In genomic region chr12:11812558-11813421, GRCh38 we compare ENCODE assay signal across 8 cellular contexts.
A peak's percentile ranks its signal among the peaks of the same experiment; 100 is the strongest.
DNase-seq lines count a peak whose midpoint lies in the region; ATAC-seq lines count a peak whose summit lies in the region.

No MANE protein-coding gene starts in this region.

- ATAC-seq in CD4-positive, CD25-positive, alpha-beta regulatory T cell (ENCODE audit: low read depth in 2 of 2) = peak in 1 of 2 donors; percentile 40
- ATAC-seq in GM19043 (IDR thresholded peaks at IDR 0.05; ENCODE audit: low read depth, unreplicated experiment) (peak; percentile 77), HG03442 (IDR thresholded peaks at IDR 0.05; ENCODE audit: unreplicated experiment) (peak; percentile 65)
- peak; percentile 28 to 43 for ATAC-seq in natural killer cell treated with Interleukin-12 subunit alpha and Interleukin-12 subunit beta and Interleukin-15 and Interleukin-18, amount 100 ng/mL, for 72 hours

- H3K27me3 ChIP-seq in CD4-positive, CD25-positive, alpha-beta regulatory T cell (ENCODE audit: control insufficient read depth, insufficient read depth, low read length) = no peaks in the 10 kb centered on the region
- H3K27me3 ChIP-seq in esophagus (ENCODE audit: control insufficient read depth in 1 of 2, insufficient read depth in 2 of 2, low read length in 2 of 2) = no peaks in the 10 kb centered on the region

- no peak for DNase-seq in CD4-positive, CD25-positive, alpha-beta regulatory T cell
- DNase-seq in SK-MEL-5 (ENCODE audit: low read depth, low spot score) (peak; percentile 90), A172 (ENCODE audit: low spot score) (no peak), H4 (ENCODE audit: low spot score) (no peak)
- no peak for DNase-seq in natural killer cell treated with Interleukin-12 subunit alpha and Interleukin-12 subunit beta and Interleukin-15 and Interleukin-18, amount 100 ng/mL, for 72 hours (ENCODE audit: low spot score)

- H3K27ac ChIP-seq in CD4-positive, CD25-positive, alpha-beta regulatory T cell (ENCODE audit: insufficient read depth, low read length, poor library complexity, severe bottlenecking) = no peak overlapping the region
- peak overlapping the region; percentile 61 to 62 for H3K27ac ChIP-seq in esophagus (ENCODE audit: low read depth in 2 of 2, low read length in 1 of 2)

- H3K4me3 ChIP-seq in CD4-positive, CD25-positive, alpha-beta regulatory T cell (ENCODE audit: low read depth, low read length) = no peak overlapping the region
- H3K4me3 ChIP-seq in esophagus (ENCODE audit: low read depth in 1 of 2, low read length in 2 of 2) = no peak overlapping the region

- no peak overlapping the region for H3K4me3 Mint-ChIP-seq in CD4-positive, CD25-positive, alpha-beta regulatory T cell
- peak overlapping the region; percentile 19 for H3K4me3 Mint-ChIP-seq in natural killer cell treated with Interleukin-12 subunit alpha and Interleukin-12 subunit beta and Interleukin-15 and Interleukin-18, amount 100 ng/mL, for 72 hours

- no peaks in the 10 kb centered on the region for H3K9me3 Mint-ChIP-seq in CD4-positive, CD25-positive, alpha-beta regulatory T cell
- no peaks in the 10 kb centered on the region for H3K9me3 Mint-ChIP-seq in natural killer cell treated with Interleukin-12 subunit alpha and Interleukin-12 subunit beta and Interleukin-15 and Interleukin-18, amount 100 ng/mL, for 72 hours

- H3K36me3 ChIP-seq in CD4-positive, CD25-positive, alpha-beta regulatory T cell (ENCODE audit: control insufficient read depth, insufficient read depth, low read length) = no peaks in the 10 kb centered on the region
- no peaks in the 10 kb centered on the region for H3K36me3 ChIP-seq in esophagus (ENCODE audit: control insufficient read depth in 2 of 2, insufficient read depth in 2 of 2, low read length in 1 of 2)

- peaks cover 6% of the 10 kb centered on the region for H3K36me3 Mint-ChIP-seq in CD4-positive, CD25-positive, alpha-beta regulatory T cell
- H3K36me3 Mint-ChIP-seq in natural killer cell treated with Interleukin-12 subunit alpha and Interleukin-12 subunit beta and Interleukin-15 and Interleukin-18, amount 100 ng/mL, for 72 hours = no peaks in the 10 kb centered on the region

- H3K4me1 ChIP-seq in CD4-positive, CD25-positive, alpha-beta regulatory T cell (ENCODE audit: control insufficient read depth, insufficient read depth, low read length, poor library complexity, severe bottlenecking) = peaks cover 5% of the 10 kb centered on the region
- peaks cover 3% of the 10 kb centered on the region in 2 donors for H3K4me1 ChIP-seq in esophagus (ENCODE audit: control insufficient read depth in 2 of 2, insufficient read depth in 2 of 2, low read length in 1 of 2)

- 15 to 18% methylated on average over 17 of the region's 17 CpGs for WGBS in esophagus, 2 donors

- H3K27me3 Mint-ChIP-seq in CD4-positive, CD25-positive, alpha-beta regulatory T cell = no peaks in the 10 kb centered on the region
- no peaks in the 10 kb centered on the region for H3K27me3 Mint-ChIP-seq in natural killer cell treated with Interleukin-12 subunit alpha and Interleukin-12 subunit beta and Interleukin-15 and Interleukin-18, amount 100 ng/mL, for 72 hours

- in situ Hi-C loops in SK-MEL-5 (cut with HindIII; ENCODE audit: low pct_unique_long_range_greater_than_20kb, low sequenced_read_pairs) = no loop called here

- H3K9me3 ChIP-seq in CD4-positive, CD25-positive, alpha-beta regulatory T cell (ENCODE audit: control insufficient read depth in 2 of 2, low read length in 2 of 2) = no peaks in the 10 kb centered on the region
- H3K9me3 ChIP-seq in esophagus (ENCODE audit: control insufficient read depth in 2 of 2, insufficient read depth in 1 of 2, low read depth in 1 of 2, low read length in 1 of 2) = no peaks in the 10 kb centered on the region

- H3K27ac Mint-ChIP-seq in CD4-positive, CD25-positive, alpha-beta regulatory T cell = peak overlapping the region in 2 of 3 donors; percentile 42 to 59
- peak overlapping the region in 1 of 2 donors; percentile 8 for H3K27ac Mint-ChIP-seq in natural killer cell treated with Interleukin-12 subunit alpha and Interleukin-12 subunit beta and Interleukin-15 and Interleukin-18, amount 100 ng/mL, for 72 hours

- peaks cover 16 to 34% (median 22%) of the 10 kb centered on the region in 4 donors for H3K4me1 Mint-ChIP-seq in CD4-positive, CD25-positive, alpha-beta regulatory T cell
- peaks cover 27 to 28% of the 10 kb centered on the region in 2 donors for H3K4me1 Mint-ChIP-seq in natural killer cell treated with Interleukin-12 subunit alpha and Interleukin-12 subunit beta and Interleukin-15 and Interleukin-18, amount 100 ng/mL, for 72 hours (ENCODE audit: low read depth in 2 of 2)
